ENCODE assay signal across 1 cellular context in the genomic region with DNA sequence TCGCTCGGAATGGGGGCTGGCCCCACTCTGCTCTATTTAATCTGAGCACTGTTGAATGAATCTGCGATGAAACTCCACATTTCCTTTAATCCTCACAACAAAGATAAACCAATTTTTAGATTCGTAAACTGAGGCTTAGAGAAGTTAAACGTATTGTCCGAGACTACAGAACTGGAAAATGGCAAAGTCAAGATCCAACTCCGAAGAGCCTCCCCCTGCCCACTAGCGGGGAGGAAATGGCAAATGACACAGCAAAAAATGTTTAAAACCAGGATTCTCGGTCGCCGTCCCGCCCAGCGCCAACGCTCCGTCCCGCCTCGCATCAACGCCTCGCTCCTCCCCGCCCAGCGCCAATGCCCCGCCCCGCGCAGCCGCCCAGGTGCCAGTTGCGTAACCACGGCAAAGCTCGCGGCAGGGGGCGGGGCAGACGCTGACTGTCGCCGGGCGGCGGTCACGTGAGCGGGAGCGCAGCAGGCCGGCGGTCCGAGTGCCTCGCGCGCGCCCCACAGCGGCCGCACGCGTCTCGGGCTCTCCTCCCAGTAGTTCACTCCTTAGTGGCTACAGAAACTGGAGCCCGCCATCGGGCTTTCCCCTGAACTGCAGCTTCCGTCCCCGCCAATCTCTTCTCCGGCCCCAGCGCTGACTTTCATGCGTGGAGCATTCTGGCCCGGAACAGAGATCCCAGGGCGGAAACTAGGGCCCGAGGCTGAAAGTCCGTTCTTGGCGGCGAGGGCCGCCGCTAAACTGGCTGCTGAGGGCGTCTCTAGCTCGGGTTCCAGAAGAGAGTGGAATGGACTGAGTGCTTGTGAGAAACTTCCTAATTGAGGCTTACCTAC.
TF ChIP-seq lines count a peak whose summit lies in the region.

No MANE protein-coding gene starts in this region.

TF ChIP-seq in HepG2, 621 proteins besides CTCF, POLR2A, EP300 and RAD21 (continued from another document and continues in another):
- no peak; the same call in 1 of the 2 replicates for TF ChIP-seq NCOA2 (CRISPR knock-in tag; IDR thresholded peaks at IDR 0.05)
- TF ChIP-seq, protein P1, sequence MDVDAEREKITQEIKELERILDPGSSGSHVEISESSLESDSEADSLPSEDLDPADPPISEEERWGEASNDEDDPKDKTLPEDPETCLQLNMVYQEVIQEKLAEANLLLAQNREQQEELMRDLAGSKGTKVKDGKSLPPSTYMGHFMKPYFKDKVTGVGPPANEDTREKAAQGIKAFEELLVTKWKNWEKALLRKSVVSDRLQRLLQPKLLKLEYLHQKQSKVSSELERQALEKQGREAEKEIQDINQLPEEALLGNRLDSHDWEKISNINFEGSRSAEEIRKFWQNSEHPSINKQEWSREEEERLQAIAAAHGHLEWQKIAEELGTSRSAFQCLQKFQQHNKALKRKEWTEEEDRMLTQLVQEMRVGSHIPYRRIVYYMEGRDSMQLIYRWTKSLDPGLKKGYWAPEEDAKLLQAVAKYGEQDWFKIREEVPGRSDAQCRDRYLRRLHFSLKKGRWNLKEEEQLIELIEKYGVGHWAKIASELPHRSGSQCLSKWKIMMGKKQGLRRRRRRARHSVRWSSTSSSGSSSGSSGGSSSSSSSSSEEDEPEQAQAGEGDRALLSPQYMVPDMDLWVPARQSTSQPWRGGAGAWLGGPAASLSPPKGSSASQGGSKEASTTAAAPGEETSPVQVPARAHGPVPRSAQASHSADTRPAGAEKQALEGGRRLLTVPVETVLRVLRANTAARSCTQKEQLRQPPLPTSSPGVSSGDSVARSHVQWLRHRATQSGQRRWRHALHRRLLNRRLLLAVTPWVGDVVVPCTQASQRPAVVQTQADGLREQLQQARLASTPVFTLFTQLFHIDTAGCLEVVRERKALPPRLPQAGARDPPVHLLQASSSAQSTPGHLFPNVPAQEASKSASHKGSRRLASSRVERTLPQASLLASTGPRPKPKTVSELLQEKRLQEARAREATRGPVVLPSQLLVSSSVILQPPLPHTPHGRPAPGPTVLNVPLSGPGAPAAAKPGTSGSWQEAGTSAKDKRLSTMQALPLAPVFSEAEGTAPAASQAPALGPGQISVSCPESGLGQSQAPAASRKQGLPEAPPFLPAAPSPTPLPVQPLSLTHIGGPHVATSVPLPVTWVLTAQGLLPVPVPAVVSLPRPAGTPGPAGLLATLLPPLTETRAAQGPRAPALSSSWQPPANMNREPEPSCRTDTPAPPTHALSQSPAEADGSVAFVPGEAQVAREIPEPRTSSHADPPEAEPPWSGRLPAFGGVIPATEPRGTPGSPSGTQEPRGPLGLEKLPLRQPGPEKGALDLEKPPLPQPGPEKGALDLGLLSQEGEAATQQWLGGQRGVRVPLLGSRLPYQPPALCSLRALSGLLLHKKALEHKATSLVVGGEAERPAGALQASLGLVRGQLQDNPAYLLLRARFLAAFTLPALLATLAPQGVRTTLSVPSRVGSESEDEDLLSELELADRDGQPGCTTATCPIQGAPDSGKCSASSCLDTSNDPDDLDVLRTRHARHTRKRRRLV (CRISPR knock-in tag; IDR thresholded peaks at IDR 0.05) = 0 out of 2 replicates have a peak, but pooled peaks have one; percentile 37
- TF ChIP-seq ZNF484 (CRISPR knock-in tag; IDR thresholded peaks at IDR 0.05; ENCODE audit: borderline replicate concordance, low read depth) = no peak
- TF ChIP-seq, protein P2, sequence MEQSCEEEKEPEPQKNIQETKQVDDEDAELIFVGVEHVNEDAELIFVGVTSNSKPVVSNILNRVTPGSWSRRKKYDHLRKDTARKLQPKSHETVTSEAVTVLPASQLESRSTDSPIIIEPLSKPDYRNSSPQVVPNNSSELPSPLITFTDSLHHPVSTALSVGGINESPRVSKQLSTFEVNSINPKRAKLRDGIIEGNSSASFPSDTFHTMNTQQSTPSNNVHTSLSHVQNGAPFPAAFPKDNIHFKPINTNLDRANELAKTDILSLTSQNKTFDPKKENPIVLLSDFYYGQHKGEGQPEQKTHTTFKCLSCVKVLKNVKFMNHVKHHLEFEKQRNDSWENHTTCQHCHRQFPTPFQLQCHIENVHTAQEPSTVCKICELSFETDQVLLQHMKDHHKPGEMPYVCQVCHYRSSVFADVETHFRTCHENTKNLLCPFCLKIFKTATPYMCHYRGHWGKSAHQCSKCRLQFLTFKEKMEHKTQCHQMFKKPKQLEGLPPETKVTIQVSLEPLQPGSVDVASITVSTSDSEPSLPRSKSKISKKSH (CRISPR knock-in tag; IDR thresholded peaks at IDR 0.05; ENCODE audit: borderline replicate concordance) = no peak
- peak; percentile 53; the same call in 1 of the 2 replicates for TF ChIP-seq ZNF768 (CRISPR knock-in tag; IDR thresholded peaks at IDR 0.05)
- TF ChIP-seq MATR3 (CRISPR knock-in tag; IDR thresholded peaks at IDR 0.05) = no peak
- 0 out of 2 replicates have a peak, but pooled peaks have one; percentile 47 for TF ChIP-seq ZNF629 (CRISPR knock-in tag; conservative IDR thresholded peaks at IDR 0.05)
- TF ChIP-seq RARG (CRISPR knock-in tag; IDR thresholded peaks at IDR 0.05; ENCODE audit: low read depth) = no peak
- TF ChIP-seq ZNF781 (CRISPR knock-in tag; IDR thresholded peaks at IDR 0.05; ENCODE audit: borderline replicate concordance, not compliant biosample characterization) = no peak
- TF ChIP-seq CHCHD3 (CRISPR knock-in tag; IDR thresholded peaks at IDR 0.05) = no peak
- TF ChIP-seq, protein P3, sequence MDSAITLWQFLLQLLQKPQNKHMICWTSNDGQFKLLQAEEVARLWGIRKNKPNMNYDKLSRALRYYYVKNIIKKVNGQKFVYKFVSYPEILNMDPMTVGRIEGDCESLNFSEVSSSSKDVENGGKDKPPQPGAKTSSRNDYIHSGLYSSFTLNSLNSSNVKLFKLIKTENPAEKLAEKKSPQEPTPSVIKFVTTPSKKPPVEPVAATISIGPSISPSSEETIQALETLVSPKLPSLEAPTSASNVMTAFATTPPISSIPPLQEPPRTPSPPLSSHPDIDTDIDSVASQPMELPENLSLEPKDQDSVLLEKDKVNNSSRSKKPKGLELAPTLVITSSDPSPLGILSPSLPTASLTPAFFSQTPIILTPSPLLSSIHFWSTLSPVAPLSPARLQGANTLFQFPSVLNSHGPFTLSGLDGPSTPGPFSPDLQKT (CRISPR knock-in tag; IDR thresholded peaks at IDR 0.05; ENCODE audit: borderline replicate concordance) = no peak
- TF ChIP-seq, protein P4, sequence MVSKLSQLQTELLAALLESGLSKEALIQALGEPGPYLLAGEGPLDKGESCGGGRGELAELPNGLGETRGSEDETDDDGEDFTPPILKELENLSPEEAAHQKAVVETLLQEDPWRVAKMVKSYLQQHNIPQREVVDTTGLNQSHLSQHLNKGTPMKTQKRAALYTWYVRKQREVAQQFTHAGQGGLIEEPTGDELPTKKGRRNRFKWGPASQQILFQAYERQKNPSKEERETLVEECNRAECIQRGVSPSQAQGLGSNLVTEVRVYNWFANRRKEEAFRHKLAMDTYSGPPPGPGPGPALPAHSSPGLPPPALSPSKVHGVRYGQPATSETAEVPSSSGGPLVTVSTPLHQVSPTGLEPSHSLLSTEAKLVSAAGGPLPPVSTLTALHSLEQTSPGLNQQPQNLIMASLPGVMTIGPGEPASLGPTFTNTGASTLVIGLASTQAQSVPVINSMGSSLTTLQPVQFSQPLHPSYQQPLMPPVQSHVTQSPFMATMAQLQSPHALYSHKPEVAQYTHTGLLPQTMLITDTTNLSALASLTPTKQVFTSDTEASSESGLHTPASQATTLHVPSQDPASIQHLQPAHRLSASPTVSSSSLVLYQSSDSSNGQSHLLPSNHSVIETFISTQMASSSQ (IDR thresholded peaks at IDR 0.05; ENCODE audit: low read depth) = peak; percentile 47; the same call in 1 of the 2 replicates
- TF ChIP-seq, protein P4 (CRISPR knock-in tag; IDR thresholded peaks at IDR 0.05; ENCODE audit: borderline replicate concordance) = peak; percentile 90
- no peak for TF ChIP-seq EED (CRISPR knock-in tag; IDR thresholded peaks at IDR 0.05)
- peak; percentile 74 for TF ChIP-seq STAG1 (CRISPR knock-in tag; IDR thresholded peaks at IDR 0.05)
- TF ChIP-seq ZNF33B (CRISPR knock-in tag; IDR thresholded peaks at IDR 0.05) = no peak; the same call in 1 of the 2 replicates
- TF ChIP-seq, protein P5, sequence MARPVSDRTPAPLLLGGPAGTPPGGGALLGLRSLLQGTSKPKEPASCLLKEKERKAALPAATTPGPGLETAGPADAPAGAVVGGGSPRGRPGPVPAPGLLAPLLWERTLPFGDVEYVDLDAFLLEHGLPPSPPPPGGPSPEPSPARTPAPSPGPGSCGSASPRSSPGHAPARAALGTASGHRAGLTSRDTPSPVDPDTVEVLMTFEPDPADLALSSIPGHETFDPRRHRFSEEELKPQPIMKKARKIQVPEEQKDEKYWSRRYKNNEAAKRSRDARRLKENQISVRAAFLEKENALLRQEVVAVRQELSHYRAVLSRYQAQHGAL (CRISPR knock-in tag; IDR thresholded peaks at IDR 0.05; ENCODE audit: not compliant biosample characterization) = no peak
- no peak for TF ChIP-seq ZNF225 (CRISPR knock-in tag; IDR thresholded peaks at IDR 0.05)
- TF ChIP-seq, protein P6, sequence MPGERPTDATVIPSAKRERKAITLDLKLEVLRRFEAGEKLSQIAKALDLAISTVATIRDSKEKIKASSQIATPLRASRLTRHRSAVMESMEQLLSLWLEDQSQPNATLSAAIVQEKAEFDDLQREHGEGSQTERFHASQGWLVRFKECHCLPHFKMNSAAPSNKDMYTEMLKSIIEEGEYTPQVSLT (CRISPR knock-in tag; IDR thresholded peaks at IDR 0.05; ENCODE audit: borderline replicate concordance, low read depth) = no peak
- TF ChIP-seq REL (CRISPR knock-in tag; conservative IDR thresholded peaks at IDR 0.05) = no peak
- TF ChIP-seq, protein P7, sequence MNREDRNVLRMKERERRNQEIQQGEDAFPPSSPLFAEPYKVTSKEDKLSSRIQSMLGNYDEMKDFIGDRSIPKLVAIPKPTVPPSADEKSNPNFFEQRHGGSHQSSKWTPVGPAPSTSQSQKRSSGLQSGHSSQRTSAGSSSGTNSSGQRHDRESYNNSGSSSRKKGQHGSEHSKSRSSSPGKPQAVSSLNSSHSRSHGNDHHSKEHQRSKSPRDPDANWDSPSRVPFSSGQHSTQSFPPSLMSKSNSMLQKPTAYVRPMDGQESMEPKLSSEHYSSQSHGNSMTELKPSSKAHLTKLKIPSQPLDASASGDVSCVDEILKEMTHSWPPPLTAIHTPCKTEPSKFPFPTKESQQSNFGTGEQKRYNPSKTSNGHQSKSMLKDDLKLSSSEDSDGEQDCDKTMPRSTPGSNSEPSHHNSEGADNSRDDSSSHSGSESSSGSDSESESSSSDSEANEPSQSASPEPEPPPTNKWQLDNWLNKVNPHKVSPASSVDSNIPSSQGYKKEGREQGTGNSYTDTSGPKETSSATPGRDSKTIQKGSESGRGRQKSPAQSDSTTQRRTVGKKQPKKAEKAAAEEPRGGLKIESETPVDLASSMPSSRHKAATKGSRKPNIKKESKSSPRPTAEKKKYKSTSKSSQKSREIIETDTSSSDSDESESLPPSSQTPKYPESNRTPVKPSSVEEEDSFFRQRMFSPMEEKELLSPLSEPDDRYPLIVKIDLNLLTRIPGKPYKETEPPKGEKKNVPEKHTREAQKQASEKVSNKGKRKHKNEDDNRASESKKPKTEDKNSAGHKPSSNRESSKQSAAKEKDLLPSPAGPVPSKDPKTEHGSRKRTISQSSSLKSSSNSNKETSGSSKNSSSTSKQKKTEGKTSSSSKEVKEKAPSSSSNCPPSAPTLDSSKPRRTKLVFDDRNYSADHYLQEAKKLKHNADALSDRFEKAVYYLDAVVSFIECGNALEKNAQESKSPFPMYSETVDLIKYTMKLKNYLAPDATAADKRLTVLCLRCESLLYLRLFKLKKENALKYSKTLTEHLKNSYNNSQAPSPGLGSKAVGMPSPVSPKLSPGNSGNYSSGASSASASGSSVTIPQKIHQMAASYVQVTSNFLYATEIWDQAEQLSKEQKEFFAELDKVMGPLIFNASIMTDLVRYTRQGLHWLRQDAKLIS (CRISPR knock-in tag; IDR thresholded peaks at IDR 0.05) = 0 out of 2 replicates have a peak, but pooled peaks have one; percentile 53
- TF ChIP-seq CEBPG (CRISPR knock-in tag; IDR thresholded peaks at IDR 0.05) = peak; percentile 99
- TF ChIP-seq, protein P8, sequence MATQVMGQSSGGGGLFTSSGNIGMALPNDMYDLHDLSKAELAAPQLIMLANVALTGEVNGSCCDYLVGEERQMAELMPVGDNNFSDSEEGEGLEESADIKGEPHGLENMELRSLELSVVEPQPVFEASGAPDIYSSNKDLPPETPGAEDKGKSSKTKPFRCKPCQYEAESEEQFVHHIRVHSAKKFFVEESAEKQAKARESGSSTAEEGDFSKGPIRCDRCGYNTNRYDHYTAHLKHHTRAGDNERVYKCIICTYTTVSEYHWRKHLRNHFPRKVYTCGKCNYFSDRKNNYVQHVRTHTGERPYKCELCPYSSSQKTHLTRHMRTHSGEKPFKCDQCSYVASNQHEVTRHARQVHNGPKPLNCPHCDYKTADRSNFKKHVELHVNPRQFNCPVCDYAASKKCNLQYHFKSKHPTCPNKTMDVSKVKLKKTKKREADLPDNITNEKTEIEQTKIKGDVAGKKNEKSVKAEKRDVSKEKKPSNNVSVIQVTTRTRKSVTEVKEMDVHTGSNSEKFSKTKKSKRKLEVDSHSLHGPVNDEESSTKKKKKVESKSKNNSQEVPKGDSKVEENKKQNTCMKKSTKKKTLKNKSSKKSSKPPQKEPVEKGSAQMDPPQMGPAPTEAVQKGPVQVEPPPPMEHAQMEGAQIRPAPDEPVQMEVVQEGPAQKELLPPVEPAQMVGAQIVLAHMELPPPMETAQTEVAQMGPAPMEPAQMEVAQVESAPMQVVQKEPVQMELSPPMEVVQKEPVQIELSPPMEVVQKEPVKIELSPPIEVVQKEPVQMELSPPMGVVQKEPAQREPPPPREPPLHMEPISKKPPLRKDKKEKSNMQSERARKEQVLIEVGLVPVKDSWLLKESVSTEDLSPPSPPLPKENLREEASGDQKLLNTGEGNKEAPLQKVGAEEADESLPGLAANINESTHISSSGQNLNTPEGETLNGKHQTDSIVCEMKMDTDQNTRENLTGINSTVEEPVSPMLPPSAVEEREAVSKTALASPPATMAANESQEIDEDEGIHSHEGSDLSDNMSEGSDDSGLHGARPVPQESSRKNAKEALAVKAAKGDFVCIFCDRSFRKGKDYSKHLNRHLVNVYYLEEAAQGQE (IDR thresholded peaks at IDR 0.05; ENCODE audit: borderline replicate concordance in 1 of 2, low read depth in 1 of 2, low read length in 2 of 2) = no peak; a peak in 1 of 4 replicates
- TF ChIP-seq ELF1 (CRISPR knock-in tag; IDR thresholded peaks at IDR 0.05) = peak; percentile 24; the same call in 1 of the 2 replicates
- TF ChIP-seq, protein P9, sequence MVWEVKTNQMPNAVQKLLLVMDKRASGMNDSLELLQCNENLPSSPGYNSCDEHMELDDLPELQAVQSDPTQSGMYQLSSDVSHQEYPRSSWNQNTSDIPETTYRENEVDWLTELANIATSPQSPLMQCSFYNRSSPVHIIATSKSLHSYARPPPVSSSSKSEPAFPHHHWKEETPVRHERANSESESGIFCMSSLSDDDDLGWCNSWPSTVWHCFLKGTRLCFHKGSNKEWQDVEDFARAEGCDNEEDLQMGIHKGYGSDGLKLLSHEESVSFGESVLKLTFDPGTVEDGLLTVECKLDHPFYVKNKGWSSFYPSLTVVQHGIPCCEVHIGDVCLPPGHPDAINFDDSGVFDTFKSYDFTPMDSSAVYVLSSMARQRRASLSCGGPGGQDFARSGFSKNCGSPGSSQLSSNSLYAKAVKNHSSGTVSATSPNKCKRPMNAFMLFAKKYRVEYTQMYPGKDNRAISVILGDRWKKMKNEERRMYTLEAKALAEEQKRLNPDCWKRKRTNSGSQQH (CRISPR knock-in tag; IDR thresholded peaks at IDR 0.05; ENCODE audit: low read depth) = peak; percentile 82
